In genomic region chr3:71931930-71932329, GRCh38 we compare ENCODE assay signal across 25 cellular contexts.
"Had no signal": no experiment of that assay in that cellular context is flagged by ENCODE, and none has a peak within 500 bp of the region (broad histone marks: within the 10 kb centered on the region; RNA-seq: fewer than 3 reads in every experiment).

No MANE protein-coding gene starts in this region.

- H3K27ac Mint-ChIP-seq: activated CD8-positive, alpha-beta T cell treated with anti-CD3 and anti-CD28 coated beads, Interleukin-2, amount 10 ng/mL, durations not matched to agents 7 days and 5 days; activated naive CD8-positive, alpha-beta T cell treated with anti-CD3 and anti-CD28 coated beads, Interleukin-2, amount 50 U/mL, for 24 hours; activated T-helper 1 cell treated with anti-CD3 and anti-CD28 coated beads, Interleukin-12 subunit alpha, Interleukin-12 subunit beta, Interleukin-2, Interleukin-4 antibody, amounts not matched to agents 30 ng/mL and 10 ng/mL and 1 ng/mL, durations not matched to agents 14 hours and 24 hours and 36 hours; endodermal cell; naive thymus-derived CD4-positive, alpha-beta T cell; neural progenitor cell; stimulated activated effector memory CD8-positive, alpha-beta T cell treated with anti-CD3 and anti-CD28 coated beads, Interleukin-12 subunit alpha, Interleukin-12 subunit beta, amount 100 ng/mL, for 72 hours had no signal

- H3K4me1 ChIP-seq: transverse colon, uterus had no signal

- FAIRE-seq: keratinocyte, small intestine had no signal

- H3K9me3 ChIP-seq: gastroesophageal sphincter, heart left ventricle, transverse colon, uterus had no signal

- ATAC-seq: activated CD8-positive, alpha-beta T cell treated with anti-CD3 and anti-CD28 coated beads, Interleukin-2, amount 10 ng/mL, durations not matched to agents 7 days and 5 days; activated naive CD8-positive, alpha-beta T cell treated with anti-CD3 and anti-CD28 coated beads, Interleukin-2, amount 50 U/mL, for 24 hours; gastroesophageal sphincter; heart left ventricle; left colon; naive thymus-derived CD4-positive, alpha-beta T cell; sciatic nerve; stimulated activated effector memory CD8-positive, alpha-beta T cell treated with anti-CD3 and anti-CD28 coated beads, Interleukin-12 subunit alpha, Interleukin-12 subunit beta, amount 100 ng/mL, for 72 hours had no signal

- H3K4me3 Mint-ChIP-seq: activated CD8-positive, alpha-beta T cell treated with anti-CD3 and anti-CD28 coated beads, Interleukin-2, amount 10 ng/mL, durations not matched to agents 7 days and 5 days; activated naive CD8-positive, alpha-beta T cell treated with anti-CD3 and anti-CD28 coated beads, Interleukin-2, amount 50 U/mL, for 24 hours; activated T-helper 1 cell treated with anti-CD3 and anti-CD28 coated beads, Interleukin-12 subunit alpha, Interleukin-12 subunit beta, Interleukin-2, Interleukin-4 antibody, amounts not matched to agents 30 ng/mL and 10 ng/mL and 1 ng/mL, durations not matched to agents 14 hours and 24 hours and 36 hours; endodermal cell; naive thymus-derived CD4-positive, alpha-beta T cell; neural progenitor cell; stimulated activated effector memory CD8-positive, alpha-beta T cell treated with anti-CD3 and anti-CD28 coated beads, Interleukin-12 subunit alpha, Interleukin-12 subunit beta, amount 100 ng/mL, for 72 hours had no signal

- H3K4me1 Mint-ChIP-seq: activated naive CD8-positive, alpha-beta T cell treated with anti-CD3 and anti-CD28 coated beads, Interleukin-2, amount 50 U/mL, for 24 hours; naive thymus-derived CD4-positive, alpha-beta T cell; stimulated activated effector memory CD8-positive, alpha-beta T cell treated with anti-CD3 and anti-CD28 coated beads, Interleukin-12 subunit alpha, Interleukin-12 subunit beta, amount 100 ng/mL, for 72 hours had no signal

- H3K27ac ChIP-seq: epithelial cell of prostate, gastroesophageal sphincter, heart left ventricle, neural progenitor cell, transverse colon, uterus had no signal

- DNase-seq: activated CD4-positive, alpha-beta T cell treated with anti-CD3 and anti-CD28 coated beads for 1 hour; activated CD4-positive, alpha-beta T cell treated with anti-CD3 and anti-CD28 coated beads, Interleukin-2, amount 50 U/mL, for 1 hour; activated CD8-positive, alpha-beta T cell treated with anti-CD3 and anti-CD28 coated beads, Interleukin-2, amount 10 ng/mL, durations not matched to agents 7 days and 5 days; activated gamma-delta T cell; activated naive CD4-positive, alpha-beta T cell treated with anti-CD3 and anti-CD28 coated beads, Interleukin-2, amount 50 U/mL, for 16 hours; activated naive CD8-positive, alpha-beta T cell treated with anti-CD3 and anti-CD28 coated beads, Interleukin-2, amount 50 U/mL, for 24 hours; cortex of kidney; endodermal cell; heart left ventricle; left colon; mesendoderm; naive thymus-derived CD4-positive, alpha-beta T cell; posterior cingulate gyrus; small intestine; stimulated activated CD4-positive, alpha-beta T cell treated with anti-CD3 and anti-CD28 coated beads, Interleukin-2, amount 100 ng/mL, for 24 hours; transverse colon; uterus; WERI-Rb-1 had no signal

- H3K9me3 Mint-ChIP-seq: activated naive CD8-positive, alpha-beta T cell treated with anti-CD3 and anti-CD28 coated beads, Interleukin-2, amount 50 U/mL, for 24 hours; activated T-helper 1 cell treated with anti-CD3 and anti-CD28 coated beads, Interleukin-12 subunit alpha, Interleukin-12 subunit beta, Interleukin-2, Interleukin-4 antibody, amounts not matched to agents 30 ng/mL and 10 ng/mL and 1 ng/mL, durations not matched to agents 14 hours and 24 hours and 36 hours; neural progenitor cell; stimulated activated effector memory CD8-positive, alpha-beta T cell treated with anti-CD3 and anti-CD28 coated beads, Interleukin-12 subunit alpha, Interleukin-12 subunit beta, amount 100 ng/mL, for 72 hours had no signal

- H3K9ac ChIP-seq: neural progenitor cell had no signal

- H3K36me3 Mint-ChIP-seq: naive thymus-derived CD4-positive, alpha-beta T cell; neural progenitor cell; stimulated activated effector memory CD8-positive, alpha-beta T cell treated with anti-CD3 and anti-CD28 coated beads, Interleukin-12 subunit alpha, Interleukin-12 subunit beta, amount 100 ng/mL, for 72 hours had no signal

- H3K27me3 ChIP-seq: gastroesophageal sphincter, neural progenitor cell, transverse colon, uterus had no signal

- H3K4me2 ChIP-seq: neural progenitor cell had no signal

- H3K36me3 ChIP-seq: gastroesophageal sphincter, heart left ventricle, neural progenitor cell, transverse colon, uterus, WERI-Rb-1 had no signal

- H2AFZ ChIP-seq: neural progenitor cell had no signal

- H3K4me3 ChIP-seq: gastroesophageal sphincter, heart left ventricle, neural progenitor cell, transverse colon, uterus had no signal
